Comparison of ENCODE assay signal across 16 cellular contexts in the genomic region with DNA sequence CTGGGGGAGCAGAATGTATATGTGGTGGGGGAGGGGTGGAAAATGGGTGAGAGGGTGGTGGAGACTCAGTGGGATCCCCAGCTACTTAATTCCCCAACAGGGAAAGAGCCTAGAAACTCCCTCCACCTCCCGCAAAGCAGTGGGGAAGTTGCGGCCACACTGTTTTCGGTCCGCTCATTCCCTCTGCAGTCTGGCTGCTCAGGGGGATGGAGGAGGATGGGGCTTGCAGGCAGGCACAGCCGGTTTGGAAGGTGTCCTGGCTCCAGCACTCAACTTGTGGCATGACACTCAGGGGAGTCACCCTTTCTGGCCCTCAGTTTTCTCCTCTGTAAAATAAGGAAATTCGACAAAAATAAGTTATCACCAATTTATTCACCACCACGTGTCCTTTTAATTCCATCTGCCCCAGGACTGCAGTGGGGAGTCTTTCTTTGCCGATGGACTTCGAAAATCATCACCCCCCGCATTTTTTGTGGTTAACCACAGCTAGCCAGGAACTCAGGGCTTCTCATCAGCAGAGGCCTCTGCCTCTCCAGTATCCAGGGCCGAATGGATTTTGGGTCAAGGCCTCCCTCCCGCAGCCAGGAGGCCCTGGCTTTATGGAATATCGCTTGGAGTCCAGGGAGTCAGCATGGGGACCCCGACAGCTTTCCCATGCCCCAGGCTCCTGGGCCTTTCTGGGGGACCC. TPM values are rescaled to one million over a fixed set of nuclear protein-coding genes. Genes with fewer than 3 reads are reported as not detected.
DNase-seq lines count a peak whose midpoint lies in the region; ATAC-seq and TF ChIP-seq lines count a peak whose summit lies in the region.
"Had no signal": no experiment of that assay in that cellular context is flagged by ENCODE, and none has a peak within 500 bp of the region (broad histone marks: within the 10 kb centered on the region; RNA-seq: fewer than 3 reads in every experiment).

No MANE protein-coding gene starts in this region.

- no peaks in the 10 kb centered on the region for H3K9me3 ChIP-seq in CD8-positive, alpha-beta T cell (ENCODE audit: low read length)
- H3K9me3 ChIP-seq: Peyer's patch, stomach had no signal

- no peaks in the 10 kb centered on the region for H3K36me3 Mint-ChIP-seq in CD8-positive, alpha-beta T cell
- H3K36me3 Mint-ChIP-seq: CD4-positive, CD25-positive, alpha-beta regulatory T cell had no signal

- peaks cover 59% of the 10 kb centered on the region for H3K27me3 Mint-ChIP-seq in CD8-positive, alpha-beta T cell (ENCODE audit: low read depth)

- peak overlapping the region; percentile 50 for H3K4me3 Mint-ChIP-seq in CD8-positive, alpha-beta T cell
- H3K4me3 Mint-ChIP-seq: T-helper 2 cell treated with Interferon-gamma antibody and Interleukin-4, amounts not matched to agents 5 μg/mL and 100 μg/mL, for 36 hours had no signal

- no peak overlapping the region for H3K27ac Mint-ChIP-seq in CD8-positive, alpha-beta T cell
- H3K27ac Mint-ChIP-seq: CD4-positive, CD25-positive, alpha-beta regulatory T cell; T-helper 2 cell treated with Interferon-gamma antibody and Interleukin-4, amounts not matched to agents 5 μg/mL and 100 μg/mL, for 36 hours had no signal

- intact Hi-C loops in CD8-positive, alpha-beta T cell (cut with DNase I, micrococcal nuclease) = no loop called here
- intact Hi-C loops in dorsolateral prefrontal cortex (cut with DNase I) (loop anchor here (5.0 to 10.0 kb wide), 5 partner anchors 43 to 315 kb away; partner anchors contain the start of genes DMBT1 (in 1 of the 2) and PLEKHA1 (in 1 of the 2)), sciatic nerve (cut with DNase I) (no loop called here)

- ATAC-seq in CD8-positive, alpha-beta T cell = no peak
- ATAC-seq in GM18517 (IDR thresholded peaks at IDR 0.05; ENCODE audit: unreplicated experiment) (no peak), sciatic nerve (no peak)

- no peaks in the 10 kb centered on the region for H3K36me3 ChIP-seq in CD8-positive, alpha-beta T cell (ENCODE audit: insufficient read depth, low read length)
- H3K36me3 ChIP-seq: Peyer's patch, stomach had no signal

- CTCF ChIA-PET in CD8-positive, alpha-beta T cell (lab: Charles Lee) = interaction anchor here (1.6 kb wide), 1 partner anchor 24 kb away, joined by 5 read pairs; no protein-coding TSS in a partner anchor

- H3K9me3 Mint-ChIP-seq in CD8-positive, alpha-beta T cell = no peaks in the 10 kb centered on the region
- H3K9me3 Mint-ChIP-seq: T-helper 2 cell treated with Interferon-gamma antibody and Interleukin-4, amounts not matched to agents 5 μg/mL and 100 μg/mL, for 36 hours had no signal

- H3K27ac ChIP-seq in CD8-positive, alpha-beta T cell (ENCODE audit: low read depth, low read length) = no peak overlapping the region
- peak overlapping the region in 37 of 59 donors; percentile 8 to 96 (median 91) for H3K27ac ChIP-seq in dorsolateral prefrontal cortex
- H3K27ac ChIP-seq: Peyer's patch had no signal

- peaks cover 17% of the 10 kb centered on the region for H3K4me1 ChIP-seq in CD8-positive, alpha-beta T cell (ENCODE audit: insufficient read depth, low read length)

- POLR2A ChIA-PET in CD8-positive, alpha-beta T cell (lab: Charles Lee) = no interaction called here

- peaks cover 21% of the 10 kb centered on the region for H3K27me3 ChIP-seq in CD8-positive, alpha-beta T cell (ENCODE audit: insufficient read depth, low read length)
- no peaks in the 10 kb centered on the region for H3K27me3 ChIP-seq in dorsolateral prefrontal cortex
- H3K27me3 ChIP-seq: Peyer's patch had no signal

- no peak for DNase-seq in CD8-positive, alpha-beta T cell
- peak; percentile 72 for DNase-seq in LHCN-M2 (ENCODE audit: low read depth)
- no peak for DNase-seq in dorsolateral prefrontal cortex
- DNase-seq in non-pigmented ciliary epithelial cell (ENCODE audit: low read depth) = peak; percentile 36
- no peak for DNase-seq in sciatic nerve (ENCODE audit: low spot score)
- DNase-seq in cerebellar nuclear complex (lab: John Stamatoyannopoulos, UW) = no peak
- DNase-seq in NCI-H524 (lab: John Stamatoyannopoulos, UW) = no peak
- DNase-seq: activated CD4-positive, alpha-beta T cell treated with anti-CD3 and anti-CD28 coated beads, Interleukin-2, amount 50 U/mL, for 4 hours; activated effector memory CD4-positive, alpha-beta T cell treated with Interleukin-2 at 50 U/mL for 16 hours; CD4-positive, CD25-positive, alpha-beta regulatory T cell; erythroblast; Peyer's patch; stomach had no signal

- H3K4me3 ChIP-seq in CD8-positive, alpha-beta T cell (ENCODE audit: low read depth, low read length) = no peak overlapping the region
- H3K4me3 ChIP-seq in dorsolateral prefrontal cortex = peak overlapping the region in 1 of 59 donors; percentile 88

- H3K4me1 Mint-ChIP-seq in CD8-positive, alpha-beta T cell (ENCODE audit: low read depth) = peaks cover 22% of the 10 kb centered on the region

- no peak for TF ChIP-seq CTCF in CD8-positive, alpha-beta T cell (IDR thresholded peaks at IDR 0.05)
- TF ChIP-seq CTCF in dorsolateral prefrontal cortex (IDR thresholded peaks at IDR 0.05 in 54 of 56, conservative IDR thresholded peaks at IDR 0.05 in 2 of 56; ENCODE audit: low read depth in 1 of 56, partially characterized antibody in 56 of 56) = no peak

RNA-seq across cellular contexts. Expression of gene HTRA1, which starts 1.6 kb away (rescaled TPM):
- total RNA-seq in CD8-positive, alpha-beta T cell = not detected
- 1,894 and 1,897 TPM in 2 replicates for total RNA-seq in LHCN-M2 (2014; rRNA removed)
- 484 TPM for polyA plus RNA-seq in LHCN-M2 (2012)
- total RNA-seq in dorsolateral prefrontal cortex = 100 to 1,000 TPM; 154 to 492 (median 263) TPM
- 123 TPM for total RNA-seq in sciatic nerve
- total RNA-seq: CD4-positive, CD25-positive, alpha-beta regulatory T cell had no signal
- polyA plus RNA-seq: CD4-positive, CD25-positive, alpha-beta regulatory T cell had no signal

RNA-seq across cellular contexts. Expression of gene ARMS2, which starts 5.3 kb away (rescaled TPM):
- not detected for total RNA-seq in CD8-positive, alpha-beta T cell
- total RNA-seq in LHCN-M2 (2014; rRNA removed) (not detected in 2 replicates), dorsolateral prefrontal cortex (1 to 10 TPM in 1 of 120 experiments, under 1 TPM in 8, not detected in 111; 0.63 to 2.1 (median 0.83) TPM), sciatic nerve (not detected)
- polyA plus RNA-seq in LHCN-M2 (2012) = 0.10 TPM
- total RNA-seq: CD4-positive, CD25-positive, alpha-beta regulatory T cell; Peyer's patch; renal cortical epithelial cell; stomach had no signal
- polyA plus RNA-seq: CD4-positive, CD25-positive, alpha-beta regulatory T cell; stomach had no signal

Comparison
In these comparisons a context has a peak if more than half of its experiments do, and no peak if none do; other contexts are left out.
1. DNase-seq: peak in LHCN-M2 (single experiment) and non-pigmented ciliary epithelial cell (single experiment); none in CD8-positive, alpha-beta T cell (0 of 7), dorsolateral prefrontal cortex (0 of 10), sciatic nerve (single experiment), cerebellar nuclear complex (0 of 2) and NCI-H524 (0 of 2).
2. RNA of gene HTRA1, which starts 1.6 kb away (total RNA-seq): 1,894 to 1,897 TPM in LHCN-M2, 154 to 492 TPM in dorsolateral prefrontal cortex and 123 TPM in sciatic nerve (single experiment); not detected in CD8-positive, alpha-beta T cell; every median in the first group is over 100 times any median in the second.
3. intact Hi-C loops: an anchor here in dorsolateral prefrontal cortex (5.0 to 10.0 kb wide); none called in CD8-positive, alpha-beta T cell and sciatic nerve.